Comparison of ENCODE assay signal across 13 cellular contexts in genomic region chr20:24289737-24290481, GRCh38.
DNase-seq lines count a peak whose midpoint lies in the region; ATAC-seq and TF ChIP-seq lines count a peak whose summit lies in the region.
"Had no signal": no experiment of that assay in that cellular context is flagged by ENCODE, and none has a peak within 500 bp of the region (broad histone marks: within the 10 kb centered on the region; RNA-seq: fewer than 3 reads in every experiment).

No MANE protein-coding gene starts in this region.

- H3K23ac ChIP-seq in trophoblast cell (ENCODE audit: low read length) = no peak overlapping the region

- no peaks in the 10 kb centered on the region for H3K4me1 ChIP-seq in trophoblast cell (ENCODE audit: control insufficient read depth in 1 of 2, insufficient read depth in 2 of 2, low read length in 2 of 2)
- H3K4me1 ChIP-seq: left ventricle myocardium inferior had no signal

- no peak overlapping the region for H2BK12ac ChIP-seq in trophoblast cell (ENCODE audit: low read length)

- peak overlapping the region; percentile 74 for H3K27ac ChIP-seq in HL-60 (replicated peaks)
- no peak overlapping the region for H3K27ac ChIP-seq in trophoblast cell (ENCODE audit: low read depth, low read length)
- H3K27ac ChIP-seq: left ventricle myocardium inferior had no signal

- no peak overlapping the region for H3K4me3 ChIP-seq in HL-60 (replicated peaks; ENCODE audit: insufficient read depth, low read length)
- H3K4me3 ChIP-seq in trophoblast cell (ENCODE audit: low read depth, low read length) = no peak overlapping the region
- H3K4me3 ChIP-seq: left ventricle myocardium inferior had no signal

- H3K27me3 ChIP-seq in HL-60 (ENCODE audit: insufficient read depth, poor library complexity, severe bottlenecking) = no peaks in the 10 kb centered on the region
- no peaks in the 10 kb centered on the region for H3K27me3 ChIP-seq in trophoblast cell (ENCODE audit: insufficient read depth, low read length)

- POLR2A ChIA-PET in WTC11 (lab: Charles Lee) = no interaction called here

- H3K18ac ChIP-seq in trophoblast cell (ENCODE audit: low read length) = no peak overlapping the region

- no peaks in the 10 kb centered on the region for H3K36me3 Mint-ChIP-seq in WTC11

- H3K4me3 Mint-ChIP-seq in WTC11 = no peak overlapping the region

- no peak overlapping the region for H4K12ac ChIP-seq in trophoblast cell (ENCODE audit: low read depth, low read length)

- H3K27ac Mint-ChIP-seq in WTC11 = peak overlapping the region; percentile 10; the same call in 1 of the 2 replicates

- no peak overlapping the region for H2BK5ac ChIP-seq in trophoblast cell (ENCODE audit: low read depth, low read length, poor library complexity)

- no peak overlapping the region for H4K91ac ChIP-seq in trophoblast cell (ENCODE audit: low read depth, low read length)

- H3K4me2 ChIP-seq in trophoblast cell (ENCODE audit: low read length) = no peak overlapping the region

- ATAC-seq in GM18907 (IDR thresholded peaks at IDR 0.05; ENCODE audit: unreplicated experiment) (peak; percentile 81), WTC11 (peak; percentile 69), HG02571 (IDR thresholded peaks at IDR 0.05; ENCODE audit: unreplicated experiment) (no peak), HG02588 (IDR thresholded peaks at IDR 0.05; ENCODE audit: unreplicated experiment) (no peak)

- no peak overlapping the region for H4K8ac ChIP-seq in trophoblast cell (ENCODE audit: low read depth, low read length)

- no peaks in the 10 kb centered on the region for H3K79me1 ChIP-seq in trophoblast cell (ENCODE audit: low read length)

- TF ChIP-seq CTCF in HL-60 (IDR thresholded peaks at IDR 0.05; ENCODE audit: insufficient read depth, low read length) (no peak), WTC11 (IDR thresholded peaks at IDR 0.05) (no peak)

- no peak overlapping the region for H2BK120ac ChIP-seq in trophoblast cell (ENCODE audit: insufficient read depth, low read length, poor library complexity)

- no peaks in the 10 kb centered on the region for H3K36me3 ChIP-seq in trophoblast cell (ENCODE audit: control insufficient read depth in 1 of 2, insufficient read depth in 2 of 2, low read length in 2 of 2)
- H3K36me3 ChIP-seq: left ventricle myocardium inferior had no signal

- H3K27me3 Mint-ChIP-seq in WTC11 (ENCODE audit: low read depth) = peaks cover 6% of the 10 kb centered on the region

- no peak overlapping the region for H3K9ac ChIP-seq in trophoblast cell (ENCODE audit: low read length)

- peaks cover 8% of the 10 kb centered on the region for H3K9me3 Mint-ChIP-seq in WTC11

- CTCF ChIA-PET in WTC11 (lab: Charles Lee) = no interaction called here

- no peaks in the 10 kb centered on the region for H3K9me3 ChIP-seq in trophoblast cell (ENCODE audit: insufficient read depth, low read depth, low read length)
- H3K9me3 ChIP-seq: left ventricle myocardium inferior had no signal

- H3K79me2 ChIP-seq in trophoblast cell (ENCODE audit: control insufficient read depth, insufficient read depth, low read length, poor library complexity) = no peaks in the 10 kb centered on the region

- DNase-seq in HL-60 (ENCODE audit: low read depth in 1 of 2, low spot score in 1 of 2) (peak; percentile 73 to 92), WTC11 (ENCODE audit: low spot score) (no peak), medulla oblongata (ENCODE audit: extremely low spot score) (peak; percentile 36), trophoblast cell (no peak)
- DNase-seq in activated CD4-positive, CD25-positive, alpha-beta regulatory T cell (lab: John Stamatoyannopoulos, UW) = no peak
- DNase-seq: cerebellar nuclear complex, DMS53, foreskin fibroblast, left ventricle myocardium inferior, NCI-H1930 had no signal

- WGBS in trophoblast cell (ENCODE audit: extremely low coverage, insufficient coverage, insufficient read length) = no CpG with 5 or more reads among the region's 7 CpGs

- no peak overlapping the region for H3K4ac ChIP-seq in trophoblast cell (ENCODE audit: low read depth, low read length)

- H2AFZ ChIP-seq in trophoblast cell (ENCODE audit: insufficient read depth, low read length, poor library complexity) = no peak overlapping the region

- H3K4me1 Mint-ChIP-seq in WTC11 = peaks cover 9% of the 10 kb centered on the region

- no peak overlapping the region for H3K14ac ChIP-seq in trophoblast cell (ENCODE audit: low read length)

- no peak overlapping the region for H2AK5ac ChIP-seq in trophoblast cell (ENCODE audit: low read length)

TF ChIP-seq in WTC11, 78 proteins besides CTCF, POLR2A, EP300 and RAD21:
- TF ChIP-seq FOXK1 (CRISPR knock-in tag; IDR thresholded peaks at IDR 0.05) = no peak
- no peak for TF ChIP-seq SP1 (CRISPR knock-in tag; conservative IDR thresholded peaks at IDR 0.05)
- TF ChIP-seq SOX15 (CRISPR knock-in tag; IDR thresholded peaks at IDR 0.05) = no peak
- TF ChIP-seq EMX1 (CRISPR knock-in tag; IDR thresholded peaks at IDR 0.05) = no peak
- TF ChIP-seq FOXP1 (CRISPR knock-in tag; IDR thresholded peaks at IDR 0.05; ENCODE audit: borderline replicate concordance) = no peak
TF ChIP-seq in WTC11: peak in this region for 0.

Comparison
In these comparisons a context has a peak if more than half of its experiments do, and no peak if none do; other contexts are left out.
1. ATAC-seq: peak in GM18907 (single experiment) and WTC11 (single experiment); none in HG02571 (single experiment) and HG02588 (single experiment).
2. DNase-seq: peak in HL-60 (2 of 2) and medulla oblongata (single experiment); none in WTC11 (single experiment), trophoblast cell (0 of 2) and activated CD4-positive, CD25-positive, alpha-beta regulatory T cell (0 of 4).